ENCODE assay signal across 8 cellular contexts in the genomic region with DNA sequence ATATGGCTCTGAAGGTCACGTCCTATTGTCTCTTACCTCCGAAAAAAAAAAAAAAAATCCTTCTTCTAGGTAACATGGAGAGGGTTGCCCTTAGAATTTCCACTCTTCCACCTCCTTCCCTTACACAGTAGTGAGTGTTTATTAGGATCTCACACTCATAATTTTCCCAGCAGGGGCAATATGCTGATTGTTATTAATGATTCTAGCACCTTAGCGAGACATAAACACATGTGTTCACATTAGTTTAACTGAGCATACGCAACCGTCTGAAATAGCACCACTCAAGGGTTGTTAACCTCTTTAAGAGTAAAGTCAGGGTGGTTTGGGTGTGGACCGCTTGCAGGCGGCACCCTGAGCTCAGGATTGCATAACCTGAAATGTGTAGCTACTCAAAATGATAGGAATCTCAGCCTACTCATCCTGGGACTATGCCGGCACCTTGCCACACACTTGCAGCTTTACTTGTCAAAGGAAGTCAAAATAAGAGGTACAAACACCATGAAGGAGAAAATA. TPM values are rescaled to one million over a fixed set of nuclear protein-coding genes. Genes with fewer than 3 reads are reported as not detected.
DNase-seq lines count a peak whose midpoint lies in the region; ATAC-seq, FAIRE-seq and TF ChIP-seq lines count a peak whose summit lies in the region.

No MANE protein-coding gene starts in this region.

- no peaks in the 10 kb centered on the region for H3K9me3 Mint-ChIP-seq in activated CD8-positive, alpha-beta memory T cell treated with anti-CD3 and anti-CD28 coated beads, Interleukin-2, amount 10 ng/mL, durations not matched to agents 7 days and 5 days (ENCODE audit: low read depth)
- no peaks in the 10 kb centered on the region for H3K9me3 Mint-ChIP-seq in activated CD8-positive, alpha-beta T cell treated with anti-CD3 and anti-CD28 coated beads for 36 hours

- peak overlapping the region; percentile 58 for H3K27ac Mint-ChIP-seq in activated CD8-positive, alpha-beta memory T cell treated with anti-CD3 and anti-CD28 coated beads, Interleukin-2, amount 10 ng/mL, durations not matched to agents 7 days and 5 days
- H3K27ac Mint-ChIP-seq in activated CD8-positive, alpha-beta T cell treated with anti-CD3 and anti-CD28 coated beads for 36 hours: no peak overlapping the region

- H3K4me3 ChIP-seq in pancreas: peak overlapping the region; percentile 68 to 85 (median 72)

- H3K9me3 ChIP-seq in pancreas: no peaks in the 10 kb centered on the region

- peak overlapping the region; percentile 47 to 92 (median 86) for H3K27ac ChIP-seq in pancreas

- H3K4me1 Mint-ChIP-seq in activated CD8-positive, alpha-beta memory T cell treated with anti-CD3 and anti-CD28 coated beads, Interleukin-2, amount 10 ng/mL, durations not matched to agents 7 days and 5 days: peaks cover 29% of the 10 kb centered on the region
- H3K4me1 Mint-ChIP-seq in activated CD8-positive, alpha-beta T cell treated with anti-CD3 and anti-CD28 coated beads for 36 hours (ENCODE audit: low read depth): peaks cover 30% of the 10 kb centered on the region

- no peaks in the 10 kb centered on the region for H3K36me3 ChIP-seq in pancreas

- POLR2A ChIA-PET in activated CD8-positive, alpha-beta T cell treated with anti-CD3 and anti-CD28 coated beads for 36 hours (lab: Charles Lee): no interaction called here

- H3K4me3 Mint-ChIP-seq in activated CD8-positive, alpha-beta memory T cell treated with anti-CD3 and anti-CD28 coated beads, Interleukin-2, amount 10 ng/mL, durations not matched to agents 7 days and 5 days: peak overlapping the region; percentile 68
- peak overlapping the region; percentile 53 for H3K4me3 Mint-ChIP-seq in activated CD8-positive, alpha-beta T cell treated with anti-CD3 and anti-CD28 coated beads for 36 hours

- ATAC-seq in activated CD8-positive, alpha-beta memory T cell treated with anti-CD3 and anti-CD28 coated beads, Interleukin-2, amount 10 ng/mL, durations not matched to agents 7 days and 5 days: no peak
- no peak for ATAC-seq in activated CD8-positive, alpha-beta T cell treated with anti-CD3 and anti-CD28 coated beads for 36 hours
- ATAC-seq in pancreas: peak; percentile 13 to 43 (median 28)
- no peak for ATAC-seq in HG03175 (IDR thresholded peaks at IDR 0.05; ENCODE audit: unreplicated experiment)

- H3K4me1 ChIP-seq in pancreas: peaks cover 16 to 32% (median 19%) of the 10 kb centered on the region in 3 donors

- DNase-seq in activated CD8-positive, alpha-beta memory T cell treated with anti-CD3 and anti-CD28 coated beads, Interleukin-2, amount 10 ng/mL, durations not matched to agents 7 days and 5 days: no peak
- DNase-seq in activated CD8-positive, alpha-beta memory T cell treated with anti-CD3 and anti-CD28 coated beads, Interleukin-2, amount 50 U/mL, for 4 hours: no peak
- no peak for DNase-seq in activated CD8-positive, alpha-beta T cell treated with anti-CD3 and anti-CD28 coated beads for 36 hours
- peak; percentile 28 to 85 (median 57) for DNase-seq in head of caudate nucleus
- peak in 4 of 6 donors; percentile 25 to 48 (median 38) for DNase-seq in pancreas
- DNase-seq in DMS153 treated with DMSO at 0.1 percent for 48 hours (lab: John Stamatoyannopoulos, UW; ENCODE audit: unreplicated experiment): no peak
- no peak for DNase-seq in stimulated activated naive CD4-positive, alpha-beta T cell treated with Interleukin-2 at 50 U/mL for 16 hours (lab: John Stamatoyannopoulos, UW)

- no peak for FAIRE-seq in pancreas (lab: Jason Lieb, UNC)

- no peaks in the 10 kb centered on the region for H3K27me3 ChIP-seq in pancreas

- no peak for TF ChIP-seq CTCF in activated CD8-positive, alpha-beta T cell treated with anti-CD3 and anti-CD28 coated beads for 36 hours (IDR thresholded peaks at IDR 0.05)
- TF ChIP-seq CTCF in pancreas (IDR thresholded peaks at IDR 0.05): no peak

- intact Hi-C loops in activated CD8-positive, alpha-beta T cell treated with anti-CD3 and anti-CD28 coated beads for 36 hours (cut with micrococcal nuclease): no loop called here
- intact Hi-C loops in head of caudate nucleus (cut with DNase I) (no loop called here), pancreas (cut with DNase I) (no loop called here)

- H3K27me3 Mint-ChIP-seq in activated CD8-positive, alpha-beta memory T cell treated with anti-CD3 and anti-CD28 coated beads, Interleukin-2, amount 10 ng/mL, durations not matched to agents 7 days and 5 days: peaks cover 15% of the 10 kb centered on the region
- H3K27me3 Mint-ChIP-seq in activated CD8-positive, alpha-beta T cell treated with anti-CD3 and anti-CD28 coated beads for 36 hours: peaks cover 3% of the 10 kb centered on the region

- peaks cover 25% of the 10 kb centered on the region for H3K36me3 Mint-ChIP-seq in activated CD8-positive, alpha-beta memory T cell treated with anti-CD3 and anti-CD28 coated beads, Interleukin-2, amount 10 ng/mL, durations not matched to agents 7 days and 5 days
- H3K36me3 Mint-ChIP-seq in activated CD8-positive, alpha-beta T cell treated with anti-CD3 and anti-CD28 coated beads for 36 hours (ENCODE audit: low read depth): peaks cover 6% of the 10 kb centered on the region

- CTCF ChIA-PET in activated CD8-positive, alpha-beta memory T cell treated with anti-CD3 and anti-CD28 coated beads, Interleukin-2, amount 10 ng/mL, durations not matched to agents 7 days and 5 days (lab: Charles Lee): no interaction called here
- CTCF ChIA-PET in activated CD8-positive, alpha-beta T cell treated with anti-CD3 and anti-CD28 coated beads for 36 hours (lab: Charles Lee): interaction anchor here (0.9 kb wide), 1 partner anchor 52 kb away, joined by 3 read pairs; a partner anchor contains a TSS

- WGBS in pancreas, 2 donors: 12 to 13% methylated on average over 8 of the region's 8 CpGs

RNA-seq across cellular contexts. Expression of a gene that starts 52.2 kb away (rescaled TPM):
- 1 to 10 TPM; 3.8 to 4.3 TPM for total RNA-seq in activated CD8-positive, alpha-beta memory T cell treated with anti-CD3 and anti-CD28 coated beads, Interleukin-2, amount 10 ng/mL, durations not matched to agents 7 days and 5 days
- 1 to 10 TPM; 1.8 to 2.2 TPM for total RNA-seq in activated CD8-positive, alpha-beta T cell treated with anti-CD3 and anti-CD28 coated beads for 36 hours
- total RNA-seq in pancreas: 1 to 10 TPM; 4.3 to 7.0 (median 4.6) TPM
- 1 to 10 TPM; 2.1 to 2.5 TPM for polyA plus RNA-seq in pancreas

RNA-seq across cellular contexts. Expression of a gene that starts 52.3 kb away (rescaled TPM):
- total RNA-seq in activated CD8-positive, alpha-beta memory T cell treated with anti-CD3 and anti-CD28 coated beads, Interleukin-2, amount 10 ng/mL, durations not matched to agents 7 days and 5 days: 10 to 100 TPM; 21.7 to 26.4 TPM
- 10 to 100 TPM; 25.4 to 29.3 TPM for total RNA-seq in activated CD8-positive, alpha-beta T cell treated with anti-CD3 and anti-CD28 coated beads for 36 hours
- total RNA-seq in pancreas: 10 to 100 TPM; 12.8 to 26.5 (median 14.1) TPM
- 10 to 100 TPM in 1 of 2 donors, 1 to 10 TPM in 1; 4.2 to 11.4 TPM for polyA plus RNA-seq in pancreas

Comparison
In these comparisons a context has a peak if more than half of its experiments do, and no peak if none do; other contexts are left out.
1. ATAC-seq: peak in pancreas (4 of 4); none in activated CD8-positive, alpha-beta memory T cell treated with anti-CD3 and anti-CD28 coated beads, Interleukin-2, amount 10 ng/mL, durations not matched to agents 7 days and 5 days (single experiment), activated CD8-positive, alpha-beta T cell treated with anti-CD3 and anti-CD28 coated beads for 36 hours (single experiment) and HG03175 (single experiment).
2. DNase-seq: peak in head of caudate nucleus (42 of 42) and pancreas (4 of 6); none in activated CD8-positive, alpha-beta memory T cell treated with anti-CD3 and anti-CD28 coated beads, Interleukin-2, amount 10 ng/mL, durations not matched to agents 7 days and 5 days (single experiment), activated CD8-positive, alpha-beta memory T cell treated with anti-CD3 and anti-CD28 coated beads, Interleukin-2, amount 50 U/mL, for 4 hours (single experiment), activated CD8-positive, alpha-beta T cell treated with anti-CD3 and anti-CD28 coated beads for 36 hours (single experiment), DMS153 treated with DMSO at 0.1 percent for 48 hours (single experiment) and stimulated activated naive CD4-positive, alpha-beta T cell treated with Interleukin-2 at 50 U/mL for 16 hours (single experiment).